ENCODE assay signal across 1 cellular context in the genomic region with DNA sequence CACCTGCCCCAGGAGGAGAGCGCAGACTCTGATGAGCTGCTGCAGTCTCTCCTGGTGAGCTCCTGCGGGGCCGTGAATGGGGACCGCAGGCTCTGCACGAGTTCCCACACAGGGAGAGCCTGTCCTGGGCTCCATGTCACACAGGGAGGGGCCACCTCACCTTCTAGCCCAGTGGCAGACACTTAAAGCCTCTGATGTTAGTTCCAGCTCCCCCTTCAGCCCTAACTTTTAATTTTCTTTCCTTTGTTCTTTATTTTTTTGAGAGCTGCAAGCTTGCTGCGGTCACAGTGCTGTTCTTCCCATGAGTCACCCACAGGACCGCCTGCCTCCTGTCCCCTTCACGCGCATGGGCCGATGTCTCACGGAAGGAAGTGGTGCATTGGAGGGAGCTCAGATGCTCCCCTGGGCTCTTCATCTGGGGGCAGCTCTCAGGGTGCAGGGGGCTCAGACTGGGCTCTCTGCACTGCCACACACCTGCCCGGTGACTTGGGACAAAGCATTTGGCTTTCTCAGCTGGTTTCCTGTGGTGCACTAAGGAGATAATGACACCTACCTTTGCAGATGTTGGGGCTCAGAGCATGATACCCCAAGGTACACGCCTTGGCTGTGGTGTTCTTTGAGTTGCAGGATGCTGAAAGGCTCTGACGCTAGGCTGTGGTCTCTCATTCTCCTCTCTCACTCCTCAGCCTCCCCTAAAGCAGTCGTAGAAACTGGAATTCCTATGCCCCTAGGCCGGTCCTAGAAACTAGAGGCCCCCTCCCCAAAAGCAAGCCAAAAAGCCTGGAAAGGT.
TF ChIP-seq lines count a peak whose summit lies in the region.

No MANE protein-coding gene starts in this region.

TF ChIP-seq in GM23338, 12 proteins besides CTCF, POLR2A, EP300 and RAD21 (continued from another document):
- TF ChIP-seq, protein P1, sequence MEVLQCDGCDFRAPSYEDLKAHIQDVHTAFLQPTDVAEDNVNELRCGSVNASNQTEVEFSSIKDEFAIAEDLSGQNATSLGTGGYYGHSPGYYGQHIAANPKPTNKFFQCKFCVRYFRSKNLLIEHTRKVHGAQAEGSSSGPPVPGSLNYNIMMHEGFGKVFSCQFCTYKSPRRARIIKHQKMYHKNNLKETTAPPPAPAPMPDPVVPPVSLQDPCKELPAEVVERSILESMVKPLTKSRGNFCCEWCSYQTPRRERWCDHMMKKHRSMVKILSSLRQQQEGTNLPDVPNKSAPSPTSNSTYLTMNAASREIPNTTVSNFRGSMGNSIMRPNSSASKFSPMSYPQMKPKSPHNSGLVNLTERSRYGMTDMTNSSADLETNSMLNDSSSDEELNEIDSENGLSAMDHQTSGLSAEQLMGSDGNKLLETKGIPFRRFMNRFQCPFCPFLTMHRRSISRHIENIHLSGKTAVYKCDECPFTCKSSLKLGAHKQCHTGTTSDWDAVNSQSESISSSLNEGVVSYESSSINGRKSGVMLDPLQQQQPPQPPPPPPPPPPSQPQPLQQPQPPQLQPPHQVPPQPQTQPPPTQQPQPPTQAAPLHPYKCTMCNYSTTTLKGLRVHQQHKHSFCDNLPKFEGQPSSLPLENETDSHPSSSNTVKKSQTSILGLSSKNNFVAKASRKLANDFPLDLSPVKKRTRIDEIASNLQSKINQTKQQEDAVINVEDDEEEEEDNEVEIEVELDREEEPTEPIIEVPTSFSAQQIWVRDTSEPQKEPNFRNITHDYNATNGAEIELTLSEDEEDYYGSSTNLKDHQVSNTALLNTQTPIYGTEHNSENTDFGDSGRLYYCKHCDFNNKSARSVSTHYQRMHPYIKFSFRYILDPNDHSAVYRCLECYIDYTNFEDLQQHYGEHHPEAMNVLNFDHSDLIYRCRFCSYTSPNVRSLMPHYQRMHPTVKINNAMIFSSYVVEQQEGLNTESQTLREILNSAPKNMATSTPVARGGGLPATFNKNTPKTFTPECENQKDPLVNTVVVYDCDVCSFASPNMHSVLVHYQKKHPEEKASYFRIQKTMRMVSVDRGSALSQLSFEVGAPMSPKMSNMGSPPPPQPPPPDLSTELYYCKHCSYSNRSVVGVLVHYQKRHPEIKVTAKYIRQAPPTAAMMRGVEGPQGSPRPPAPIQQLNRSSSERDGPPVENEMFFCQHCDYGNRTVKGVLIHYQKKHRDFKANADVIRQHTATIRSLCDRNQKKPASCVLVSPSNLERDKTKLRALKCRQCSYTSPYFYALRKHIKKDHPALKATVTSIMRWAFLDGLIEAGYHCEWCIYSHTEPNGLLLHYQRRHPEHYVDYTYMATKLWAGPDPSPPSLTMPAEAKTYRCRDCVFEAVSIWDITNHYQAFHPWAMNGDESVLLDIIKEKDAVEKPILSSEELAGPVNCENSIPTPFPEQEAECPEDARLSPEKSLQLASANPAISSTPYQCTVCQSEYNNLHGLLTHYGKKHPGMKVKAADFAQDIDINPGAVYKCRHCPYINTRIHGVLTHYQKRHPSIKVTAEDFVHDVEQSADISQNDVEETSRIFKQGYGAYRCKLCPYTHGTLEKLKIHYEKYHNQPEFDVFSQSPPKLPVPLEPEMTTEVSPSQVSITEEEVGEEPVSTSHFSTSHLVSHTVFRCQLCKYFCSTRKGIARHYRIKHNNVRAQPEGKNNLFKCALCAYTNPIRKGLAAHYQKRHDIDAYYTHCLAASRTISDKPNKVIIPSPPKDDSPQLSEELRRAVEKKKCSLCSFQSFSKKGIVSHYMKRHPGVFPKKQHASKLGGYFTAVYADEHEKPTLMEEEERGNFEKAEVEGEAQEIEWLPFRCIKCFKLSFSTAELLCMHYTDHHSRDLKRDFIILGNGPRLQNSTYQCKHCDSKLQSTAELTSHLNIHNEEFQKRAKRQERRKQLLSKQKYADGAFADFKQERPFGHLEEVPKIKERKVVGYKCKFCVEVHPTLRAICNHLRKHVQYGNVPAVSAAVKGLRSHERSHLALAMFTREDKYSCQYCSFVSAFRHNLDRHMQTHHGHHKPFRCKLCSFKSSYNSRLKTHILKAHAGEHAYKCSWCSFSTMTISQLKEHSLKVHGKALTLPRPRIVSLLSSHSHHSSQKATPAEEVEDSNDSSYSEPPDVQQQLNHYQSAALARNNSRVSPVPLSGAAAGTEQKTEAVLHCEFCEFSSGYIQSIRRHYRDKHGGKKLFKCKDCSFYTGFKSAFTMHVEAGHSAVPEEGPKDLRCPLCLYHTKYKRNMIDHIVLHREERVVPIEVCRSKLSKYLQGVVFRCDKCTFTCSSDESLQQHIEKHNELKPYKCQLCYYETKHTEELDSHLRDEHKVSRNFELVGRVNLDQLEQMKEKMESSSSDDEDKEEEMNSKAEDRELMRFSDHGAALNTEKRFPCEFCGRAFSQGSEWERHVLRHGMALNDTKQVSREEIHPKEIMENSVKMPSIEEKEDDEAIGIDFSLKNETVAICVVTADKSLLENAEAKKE (CRISPR knock-in tag; IDR thresholded peaks at IDR 0.05), result no peak
- TF ChIP-seq EZH2phosphoT487 (IDR thresholded peaks at IDR 0.05; ENCODE audit: unreplicated experiment), result no peak
- TF ChIP-seq, protein P2, sequence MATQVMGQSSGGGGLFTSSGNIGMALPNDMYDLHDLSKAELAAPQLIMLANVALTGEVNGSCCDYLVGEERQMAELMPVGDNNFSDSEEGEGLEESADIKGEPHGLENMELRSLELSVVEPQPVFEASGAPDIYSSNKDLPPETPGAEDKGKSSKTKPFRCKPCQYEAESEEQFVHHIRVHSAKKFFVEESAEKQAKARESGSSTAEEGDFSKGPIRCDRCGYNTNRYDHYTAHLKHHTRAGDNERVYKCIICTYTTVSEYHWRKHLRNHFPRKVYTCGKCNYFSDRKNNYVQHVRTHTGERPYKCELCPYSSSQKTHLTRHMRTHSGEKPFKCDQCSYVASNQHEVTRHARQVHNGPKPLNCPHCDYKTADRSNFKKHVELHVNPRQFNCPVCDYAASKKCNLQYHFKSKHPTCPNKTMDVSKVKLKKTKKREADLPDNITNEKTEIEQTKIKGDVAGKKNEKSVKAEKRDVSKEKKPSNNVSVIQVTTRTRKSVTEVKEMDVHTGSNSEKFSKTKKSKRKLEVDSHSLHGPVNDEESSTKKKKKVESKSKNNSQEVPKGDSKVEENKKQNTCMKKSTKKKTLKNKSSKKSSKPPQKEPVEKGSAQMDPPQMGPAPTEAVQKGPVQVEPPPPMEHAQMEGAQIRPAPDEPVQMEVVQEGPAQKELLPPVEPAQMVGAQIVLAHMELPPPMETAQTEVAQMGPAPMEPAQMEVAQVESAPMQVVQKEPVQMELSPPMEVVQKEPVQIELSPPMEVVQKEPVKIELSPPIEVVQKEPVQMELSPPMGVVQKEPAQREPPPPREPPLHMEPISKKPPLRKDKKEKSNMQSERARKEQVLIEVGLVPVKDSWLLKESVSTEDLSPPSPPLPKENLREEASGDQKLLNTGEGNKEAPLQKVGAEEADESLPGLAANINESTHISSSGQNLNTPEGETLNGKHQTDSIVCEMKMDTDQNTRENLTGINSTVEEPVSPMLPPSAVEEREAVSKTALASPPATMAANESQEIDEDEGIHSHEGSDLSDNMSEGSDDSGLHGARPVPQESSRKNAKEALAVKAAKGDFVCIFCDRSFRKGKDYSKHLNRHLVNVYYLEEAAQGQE (IDR thresholded peaks at IDR 0.05; ENCODE audit: unreplicated experiment), result no peak
TF ChIP-seq in GM23338: peak in this region for 0.
